ENCODE assay signal across 23 cellular contexts in the genomic region with DNA sequence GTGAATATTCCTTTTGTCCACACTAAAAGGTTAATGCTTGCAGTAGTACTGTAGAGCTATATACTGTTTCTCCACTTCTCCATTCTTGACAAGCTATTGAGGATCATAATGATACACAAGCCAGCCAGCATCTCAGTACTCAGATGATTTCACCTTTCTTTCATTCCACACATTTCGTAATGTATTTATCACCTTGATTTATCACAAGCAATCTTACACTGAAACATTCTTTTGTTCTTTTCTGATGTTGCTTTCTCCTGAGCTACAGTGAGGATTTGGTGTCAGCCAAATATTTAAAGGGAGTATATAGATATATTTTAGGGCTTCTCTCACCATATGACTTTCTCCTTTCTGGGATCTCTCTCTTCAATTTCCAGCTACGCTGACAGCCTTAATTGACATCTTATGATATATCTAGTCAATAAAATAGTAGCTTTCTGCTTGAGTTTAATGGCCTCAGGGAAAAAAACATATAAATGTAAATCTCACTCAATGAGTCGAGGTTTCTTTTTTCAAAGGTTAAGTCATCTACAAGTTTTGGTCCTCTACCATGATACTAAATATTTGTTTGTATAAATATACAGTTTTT.
DNase-seq lines count a peak whose midpoint lies in the region; ATAC-seq, FAIRE-seq and TF ChIP-seq lines count a peak whose summit lies in the region.
"Had no signal": no experiment of that assay in that cellular context is flagged by ENCODE, and none has a peak within 500 bp of the region (broad histone marks: within the 10 kb centered on the region; RNA-seq: fewer than 3 reads in every experiment).

No MANE protein-coding gene starts in this region.

- no peak for TF ChIP-seq POLR2A in H1 (IDR thresholded peaks at IDR 0.05; ENCODE audit: control extremely low read depth in 1 of 2, low read depth in 2 of 2, low read length in 2 of 2)

- no peak overlapping the region for H4K8ac ChIP-seq in H1 (ENCODE audit: extremely low read depth, insufficient read depth, low read length)

- H3K36me3 ChIP-seq in H1 (ENCODE audit: control insufficient read depth in 2 of 4, insufficient read depth in 4 of 4, low read length in 3 of 4) = no peaks in the 10 kb centered on the region
- H3K36me3 ChIP-seq in neural cell (ENCODE audit: insufficient read depth, low read length) = no peaks in the 10 kb centered on the region
- H3K36me3 ChIP-seq in PC-9 (ENCODE audit: low read depth) = no peaks in the 10 kb centered on the region

- H3F3A ChIP-seq in neural cell (ENCODE audit: insufficient read depth, low read length, poor library complexity, severe bottlenecking) = no peaks in the 10 kb centered on the region
- H3F3A ChIP-seq in PC-9 (ENCODE audit: insufficient read depth, low read depth) = no peaks in the 10 kb centered on the region

- BruUV-seq in PC-9 (replicated peaks; lab: Mats Ljungman, UMichigan) = no TSS peak

- H3K9me2 ChIP-seq in neural cell (ENCODE audit: insufficient read depth, low read length) (no peaks in the 10 kb centered on the region), PC-9 (ENCODE audit: insufficient read depth) (0 out of 2 replicates have a peak, but pooled peaks cover 4% of the 10 kb centered on the region)

- H3K79me2 ChIP-seq in H1 (ENCODE audit: control insufficient read depth in 1 of 2, insufficient read depth in 2 of 2, low read length in 2 of 2) (no peaks in the 10 kb centered on the region), neural cell (replicated peaks; ENCODE audit: insufficient read depth, low read length) (no peaks in the 10 kb centered on the region), PC-9 (ENCODE audit: low read depth) (no peaks in the 10 kb centered on the region)

- TF ChIP-seq RAD21 in H1 (IDR thresholded peaks at IDR 0.05 in 1 of 2, conservative IDR thresholded peaks at IDR 0.05 in 1 of 2; ENCODE audit: low read depth in 2 of 2, low read length in 2 of 2) = no peak
- no peak for TF ChIP-seq RAD21 in neural cell (conservative IDR thresholded peaks at IDR 0.05)

- H3K4me1 ChIP-seq in H1 (replicated peaks in 1 of 4; ENCODE audit: control insufficient read depth in 3 of 4, insufficient read depth in 4 of 4, low read length in 3 of 4) (no peaks in the 10 kb centered on the region), PC-9 (replicated peaks; ENCODE audit: insufficient read depth) (no peaks in the 10 kb centered on the region)
- H3K4me1 ChIP-seq: A549 had no signal

- no peak overlapping the region for H2BK15ac ChIP-seq in H1 (ENCODE audit: low read length)

- no peaks in the 10 kb centered on the region for H3K9me3 ChIP-seq in H1 (ENCODE audit: insufficient read depth in 2 of 2, low read depth in 1 of 2, low read length in 1 of 2)
- H3K9me3 ChIP-seq in neural cell (ENCODE audit: low read length) = no peaks in the 10 kb centered on the region
- no peaks in the 10 kb centered on the region for H3K9me3 ChIP-seq in PC-9 (ENCODE audit: insufficient read depth, low read depth)
- H3K9me3 ChIP-seq: A549 had no signal

- no peaks in the 10 kb centered on the region for H3K79me1 ChIP-seq in H1 (ENCODE audit: low read depth, low read length)

- H3K27me3 ChIP-seq in H1 (replicated peaks in 1 of 4; ENCODE audit: control insufficient read depth in 3 of 4, extremely low read depth in 1 of 4, insufficient read depth in 3 of 4, low read length in 3 of 4) (no peaks in the 10 kb centered on the region), neural cell (ENCODE audit: insufficient read depth, low read depth, low read length) (no peaks in the 10 kb centered on the region), PC-9 (ENCODE audit: insufficient read depth, low read depth) (no peaks in the 10 kb centered on the region)

- no peak for FAIRE-seq in H1 (lab: Jason Lieb, UNC)
- peak; percentile 5 for FAIRE-seq in urothelium cell line (lab: Jason Lieb, UNC)
- FAIRE-seq: A549, GM12891, GM18507 had no signal

- no peak for TF ChIP-seq CTCF in H1 (IDR thresholded peaks at IDR 0.05; ENCODE audit: control extremely low read depth in 1 of 3, insufficient read depth in 1 of 3, low read depth in 1 of 3, low read length in 3 of 3)
- TF ChIP-seq CTCF in neural cell (IDR thresholded peaks at IDR 0.05; ENCODE audit: poor library complexity, severe bottlenecking) = no peak
- no peak for TF ChIP-seq CTCF in PC-9 (conservative IDR thresholded peaks at IDR 0.05)

- H4K91ac ChIP-seq in H1 (replicated peaks; ENCODE audit: insufficient read length, low read length) = no peak overlapping the region

- H3K18ac ChIP-seq in H1 (ENCODE audit: extremely low read depth, low read length) = no peak overlapping the region

- no peaks in the 10 kb centered on the region for H4K20me1 ChIP-seq in H1 (replicated peaks in 1 of 2; ENCODE audit: control insufficient read depth in 1 of 2, insufficient read depth in 2 of 2, low read length in 2 of 2)
- H4K20me1 ChIP-seq in neural cell (ENCODE audit: insufficient read depth) = no peaks in the 10 kb centered on the region
- H4K20me1 ChIP-seq in PC-9 (ENCODE audit: insufficient read depth) = no peaks in the 10 kb centered on the region

- H3K27ac ChIP-seq in H1 (ENCODE audit: low read depth, low read length) (no peak overlapping the region), neural cell (ENCODE audit: low read length) (peak overlapping the region; percentile 27), PC-9 (no peak overlapping the region)
- H3K27ac ChIP-seq: A549, GM23248 had no signal

- CTCF ChIA-PET in HEK293T (lab: Yijun Ruan, JAX) (no interaction called here), H1 (lab: Charles Lee; ENCODE audit: partially characterized antibody) (no interaction called here), PC-9 (lab: Charles Lee) (no interaction called here)

- no peak overlapping the region for H3K14ac ChIP-seq in H1 (ENCODE audit: insufficient read length)

- DNase-seq in HEK293T (ENCODE audit: extremely low spot score) (no peak), H1 (ENCODE audit: low read depth in 1 of 2, low spot score in 2 of 2) (no peak), urothelium cell line (ENCODE audit: low spot score) (no peak), PC-9 (no peak)
- DNase-seq: 8988T; ACHN; C1 segment of cervical spinal cord; Calu3; CD4-positive, alpha-beta memory T cell; COR-L47; DMS53; DMS79 treated with DMSO at 0.1 percent for 48 hours; GF-D8; GM23248; H9; HFFc6 had no signal

- no peak overlapping the region for H2BK5ac ChIP-seq in H1 (ENCODE audit: low read depth, low read length)

- no peak overlapping the region for H2BK20ac ChIP-seq in H1 (ENCODE audit: low read length)

- no peak overlapping the region for H3K23ac ChIP-seq in H1 (ENCODE audit: insufficient read length)

- H2AFZ ChIP-seq in H1 (ENCODE audit: low read length) (peak overlapping the region; percentile 9; the same call in 1 of the 2 replicates), neural cell (ENCODE audit: low read depth, low read length) (no peak overlapping the region), PC-9 (no peak overlapping the region)
- H2AFZ ChIP-seq: GM23248 had no signal

- H3K4ac ChIP-seq in H1 (replicated peaks; ENCODE audit: insufficient read length, low read depth, low read length) = no peak overlapping the region

- no peak overlapping the region for H3K4me2 ChIP-seq in H1 (ENCODE audit: insufficient read depth in 1 of 2, low read depth in 2 of 2, low read length in 2 of 2)
- H3K4me2 ChIP-seq in neural cell (ENCODE audit: low read length) = peak overlapping the region; percentile 7
- no peak overlapping the region for H3K4me2 ChIP-seq in PC-9
- H3K4me2 ChIP-seq: A549 had no signal

- no peak for ATAC-seq in GM21360 (IDR thresholded peaks at IDR 0.05; ENCODE audit: unreplicated experiment)
- no peak for ATAC-seq in GM21576 (IDR thresholded peaks at IDR 0.05; ENCODE audit: unreplicated experiment)
- ATAC-seq: A549, HCT116 had no signal

- no peak overlapping the region for H3K56ac ChIP-seq in H1 (replicated peaks; ENCODE audit: insufficient read length, low read depth, low read length)

- no peak overlapping the region for H2BK12ac ChIP-seq in H1 (ENCODE audit: low read depth, low read length)

- TF ChIP-seq EP300 in H1 (IDR thresholded peaks at IDR 0.05; ENCODE audit: borderline replicate concordance in 1 of 2, low read depth in 2 of 2, low read length in 2 of 2) (no peak), neural cell (conservative IDR thresholded peaks at IDR 0.05; ENCODE audit: poor library complexity, severe bottlenecking) (peak; percentile 68)

- no peak overlapping the region for H4K5ac ChIP-seq in H1 (ENCODE audit: insufficient read length, low read depth, low read length)

- H3K4me3 ChIP-seq in H1 (ENCODE audit: extremely low read depth in 1 of 4, insufficient read depth in 2 of 4, low read depth in 3 of 4, low read length in 4 of 4) = no peak overlapping the region
- no peak overlapping the region for H3K4me3 ChIP-seq in neural cell (ENCODE audit: low read length)
- H3K4me3 ChIP-seq in PC-9 = no peak overlapping the region
- H3K4me3 ChIP-seq: A549, GM23248 had no signal

- H3K9ac ChIP-seq in H1 (replicated peaks in 1 of 4; ENCODE audit: extremely low read depth in 1 of 4, low read depth in 3 of 4, low read length in 3 of 4) = no peak overlapping the region
- no peak overlapping the region for H3K9ac ChIP-seq in neural cell (ENCODE audit: low read length)
- H3K9ac ChIP-seq: GM23248 had no signal

- no peak overlapping the region for H2BK120ac ChIP-seq in H1 (replicated peaks; ENCODE audit: low read depth, low read length)

- 95 to 100% methylated on average over 1 to 3 of the region's 3 CpGs for WGBS in H1 (ENCODE audit: extremely low coverage in 1 of 2, insufficient coverage in 1 of 2, insufficient read length in 1 of 2, insufficient replicate concordance in 2 of 2, low coverage in 1 of 2, low lambda C conversion rate in 2 of 2, missing lambda C conversion rate in 1 of 2), 2 experiments

- intact Hi-C loops in PC-9 (cut with micrococcal nuclease; ENCODE audit: unreplicated experiment) = no loop called here

- POLR2A ChIA-PET in HEK293T (lab: Yijun Ruan, JAX) = no interaction called here
- POLR2A ChIA-PET in H1 (lab: Charles Lee; ENCODE audit: partially characterized antibody) = no interaction called here
- POLR2A ChIA-PET in PC-9 (lab: Charles Lee; ENCODE audit: unreplicated experiment) = no interaction called here

- H2AK5ac ChIP-seq in H1 (ENCODE audit: low read depth, low read length) = no peak overlapping the region

- H3K23me2 ChIP-seq in H1 (ENCODE audit: low read depth, low read length) = no peaks in the 10 kb centered on the region

TF ChIP-seq in H1, 55 proteins besides CTCF, POLR2A, EP300 and RAD21:
- TF ChIP-seq SIN3A (conservative IDR thresholded peaks at IDR 0.05 in 1 of 2, IDR thresholded peaks at IDR 0.05 in 1 of 2; ENCODE audit: low read depth in 1 of 2, low read length in 2 of 2) = no peak
- no peak for TF ChIP-seq CEBPB (IDR thresholded peaks at IDR 0.05; ENCODE audit: low read depth, low read length)
- no peak for TF ChIP-seq KDM1A (IDR thresholded peaks at IDR 0.05; ENCODE audit: borderline replicate concordance, low read length)

TF ChIP-seq in neural cell, 6 proteins besides CTCF, POLR2A, EP300 and RAD21:
- TF ChIP-seq EZH2 (IDR thresholded peaks at IDR 0.05; ENCODE audit: borderline replicate concordance, insufficient read depth, low read length, poor library complexity, severe bottlenecking) = no peak
